ENCODE assay signal across 10 cellular contexts in the genomic region with DNA sequence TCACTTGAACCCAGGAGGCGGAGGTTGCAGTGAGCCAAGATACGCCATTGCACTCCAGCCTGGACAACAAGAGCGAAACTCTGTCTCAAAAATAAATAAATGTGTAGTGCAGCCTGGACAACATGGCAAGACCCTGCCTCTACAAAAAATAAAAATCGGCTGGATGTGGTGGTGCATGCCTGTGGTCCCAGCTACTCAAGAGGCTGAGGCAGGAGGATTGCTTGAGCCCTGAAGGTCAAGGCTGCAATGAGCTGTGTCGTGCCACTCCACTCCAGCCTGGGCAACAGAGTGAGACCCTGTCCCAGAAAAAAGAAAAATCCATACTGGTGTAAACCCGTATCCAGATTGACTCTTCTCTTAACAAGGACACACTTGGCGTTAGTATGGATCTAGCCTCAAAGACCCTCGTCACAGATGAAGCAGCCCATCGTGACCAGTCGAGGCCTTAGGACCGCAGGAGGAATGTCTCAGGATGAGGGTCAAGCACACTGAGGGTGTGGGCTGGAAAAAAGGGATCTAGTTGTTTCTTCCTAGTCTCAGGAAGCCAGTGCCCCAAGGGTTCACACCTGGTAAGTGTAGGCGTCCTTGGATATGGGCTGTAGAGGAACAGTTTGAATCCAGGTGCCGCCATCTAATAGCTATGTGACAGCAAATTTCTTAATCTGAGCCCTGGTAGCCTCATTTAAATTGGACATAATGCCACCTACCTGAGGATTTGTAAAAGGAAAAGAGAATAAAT. TPM values are rescaled to one million over a fixed set of nuclear protein-coding genes. Genes with fewer than 3 reads are reported as not detected.
DNase-seq lines count a peak whose midpoint lies in the region; ATAC-seq and TF ChIP-seq lines count a peak whose summit lies in the region.
"Had no signal": no experiment of that assay in that cellular context is flagged by ENCODE, and none has a peak within 500 bp of the region (broad histone marks: within the 10 kb centered on the region; RNA-seq: fewer than 3 reads in every experiment).

No MANE protein-coding gene starts in this region.

- no peak for TF ChIP-seq EP300 in suprapubic skin (IDR thresholded peaks at IDR 0.05)

- H3K27me3 ChIP-seq in OCI-LY3 (ENCODE audit: low read depth, low read length) (no peaks in the 10 kb centered on the region), suprapubic skin (no peaks in the 10 kb centered on the region)
- H3K27me3 ChIP-seq: adrenal gland had no signal

- CTCF ChIA-PET in activated naive CD4-positive, alpha-beta T cell treated with anti-CD3 and anti-CD28 coated beads, Interleukin-2, amount 10 ng/mL, durations not matched to agents 7 days and 5 days (lab: Charles Lee): interaction anchor here (0.7 to 4.3 kb wide), 20 partner anchors 8 to 210 kb away, joined by 3 to 52 read pairs (median 5); partner anchors contain the start of genes AAMP, ARPC2, CXCR1 and PNKD

- H3K27ac Mint-ChIP-seq in activated naive CD4-positive, alpha-beta T cell treated with anti-CD3 and anti-CD28 coated beads, Interleukin-2, amount 10 ng/mL, durations not matched to agents 7 days and 5 days: peak overlapping the region; percentile 88
- peak overlapping the region; percentile 72 to 94 for H3K27ac Mint-ChIP-seq in effector memory CD8-positive, alpha-beta T cell

- H3K36me3 Mint-ChIP-seq in activated naive CD4-positive, alpha-beta T cell treated with anti-CD3 and anti-CD28 coated beads, Interleukin-2, amount 10 ng/mL, durations not matched to agents 7 days and 5 days: peaks cover 44% of the 10 kb centered on the region
- H3K36me3 Mint-ChIP-seq in effector memory CD8-positive, alpha-beta T cell (ENCODE audit: insufficient read depth): peaks cover 72% of the 10 kb centered on the region

- peak overlapping the region; percentile 91 for H3K27ac ChIP-seq in OCI-LY3 (ENCODE audit: low read length)
- no peak overlapping the region for H3K27ac ChIP-seq in suprapubic skin

- H3K4me3 ChIP-seq in OCI-LY3 (ENCODE audit: low read length) (no peak overlapping the region), suprapubic skin (no peak overlapping the region)
- H3K4me3 ChIP-seq: adrenal gland had no signal

- no peak overlapping the region for H3K4me3 Mint-ChIP-seq in activated naive CD4-positive, alpha-beta T cell treated with anti-CD3 and anti-CD28 coated beads, Interleukin-2, amount 10 ng/mL, durations not matched to agents 7 days and 5 days
- no peak overlapping the region for H3K4me3 Mint-ChIP-seq in effector memory CD8-positive, alpha-beta T cell

- H3K4me1 Mint-ChIP-seq in activated naive CD4-positive, alpha-beta T cell treated with anti-CD3 and anti-CD28 coated beads, Interleukin-2, amount 10 ng/mL, durations not matched to agents 7 days and 5 days: peaks cover 27% of the 10 kb centered on the region
- H3K4me1 Mint-ChIP-seq in effector memory CD8-positive, alpha-beta T cell (ENCODE audit: low read depth in 2 of 2): peaks cover 16 to 18% of the 10 kb centered on the region in 2 donors

- TF ChIP-seq CTCF in OCI-LY3 (IDR thresholded peaks at IDR 0.05; ENCODE audit: low read depth, low read length) (no peak), suprapubic skin (IDR thresholded peaks at IDR 0.05) (no peak)

- peaks cover 21% of the 10 kb centered on the region for H4K20me1 ChIP-seq in OCI-LY3 (ENCODE audit: insufficient read depth, low read length)

- H3K36me3 ChIP-seq in OCI-LY3 (replicated peaks; ENCODE audit: low read depth, low read length) (peaks cover 36% of the 10 kb centered on the region), suprapubic skin (peaks cover 49% of the 10 kb centered on the region)

- peak overlapping the region; percentile 37 for H3K4me2 ChIP-seq in OCI-LY3 (ENCODE audit: low read length)

- no peaks in the 10 kb centered on the region for H3K9me3 Mint-ChIP-seq in activated naive CD4-positive, alpha-beta T cell treated with anti-CD3 and anti-CD28 coated beads, Interleukin-2, amount 10 ng/mL, durations not matched to agents 7 days and 5 days
- no peaks in the 10 kb centered on the region for H3K9me3 Mint-ChIP-seq in effector memory CD8-positive, alpha-beta T cell

- H3K79me2 ChIP-seq in OCI-LY3 (ENCODE audit: low read length): no peaks in the 10 kb centered on the region

- no peak for TF ChIP-seq POLR2A in suprapubic skin (IDR thresholded peaks at IDR 0.05)

- 96% methylated on average over 13 of the region's 13 CpGs for WGBS in suprapubic skin

- H2AFZ ChIP-seq in OCI-LY3 (ENCODE audit: low read depth, low read length): no peak overlapping the region

- DNase-seq in activated naive CD4-positive, alpha-beta T cell treated with anti-CD3 and anti-CD28 coated beads, Interleukin-2, amount 10 ng/mL, durations not matched to agents 7 days and 5 days: peak; percentile 18
- DNase-seq in activated naive CD4-positive, alpha-beta T cell treated with anti-CD3 and anti-CD28 coated beads, Interleukin-2, amount 50 U/mL, for 16 hours: no peak
- no peak for DNase-seq in effector memory CD8-positive, alpha-beta T cell
- DNase-seq in suprapubic skin (ENCODE audit: low spot score in 2 of 2): peak; percentile 29 to 34
- no peak for DNase-seq in OCI-M1 (lab: John Stamatoyannopoulos, UW)
- DNase-seq: NCI-H1436 had no signal

- H3K4me1 ChIP-seq in OCI-LY3 (ENCODE audit: low read length) (peaks cover 53% of the 10 kb centered on the region), suprapubic skin (peaks cover 34% of the 10 kb centered on the region)

- H3K9ac ChIP-seq in OCI-LY3 (ENCODE audit: low read length): no peak overlapping the region

- peak; percentile 6 for ATAC-seq in effector memory CD8-positive, alpha-beta T cell (replicated peaks)
- ATAC-seq in HG03039 (IDR thresholded peaks at IDR 0.05; ENCODE audit: unreplicated experiment) (no peak), esophagus mucosa (no peak)

- no peaks in the 10 kb centered on the region for H3K27me3 Mint-ChIP-seq in activated naive CD4-positive, alpha-beta T cell treated with anti-CD3 and anti-CD28 coated beads, Interleukin-2, amount 10 ng/mL, durations not matched to agents 7 days and 5 days
- no peaks in the 10 kb centered on the region for H3K27me3 Mint-ChIP-seq in effector memory CD8-positive, alpha-beta T cell

- H3K9me3 ChIP-seq in OCI-LY3 (ENCODE audit: insufficient read depth, low read length) (no peaks in the 10 kb centered on the region), suprapubic skin (no peaks in the 10 kb centered on the region)
- H3K9me3 ChIP-seq: adrenal gland had no signal

RNA-seq across cellular contexts. Expression of gene GPBAR1, which starts 4.0 kb away (rescaled TPM):
- total RNA-seq in suprapubic skin: 1 to 10 TPM in 2 of 4 donors, under 1 TPM in 1, not detected in 1; 0.98 to 2.0 (median 1.6) TPM
- not detected for total RNA-seq in esophagus mucosa

RNA-seq across cellular contexts. Expression of gene AAMP, which starts 13.2 kb away (rescaled TPM):
- total RNA-seq in suprapubic skin (100 to 1,000 TPM; 103 to 154 (median 144) TPM), esophagus mucosa (67.0 TPM)

RNA-seq across cellular contexts. Expression of gene PNKD, which starts 13.5 kb away (rescaled TPM):
- total RNA-seq in suprapubic skin (10 to 100 TPM; 33.4 to 66.4 (median 49.4) TPM), esophagus mucosa (30.9 TPM)

RNA-seq across cellular contexts. Expression of gene TMBIM1, which starts 35.5 kb away (rescaled TPM):
- 100 to 1,000 TPM; 234 to 370 (median 319) TPM for total RNA-seq in suprapubic skin
- 247 TPM for total RNA-seq in esophagus mucosa

RNA-seq across cellular contexts. Expression of gene ARPC2, which starts 39.8 kb away (rescaled TPM):
- total RNA-seq in suprapubic skin (100 to 1,000 TPM; 267 to 384 (median 275) TPM), esophagus mucosa (383 TPM)

Comparison
In these comparisons a context has a peak if more than half of its experiments do, and no peak if none do; other contexts are left out.
1. DNase-seq: peak in activated naive CD4-positive, alpha-beta T cell treated with anti-CD3 and anti-CD28 coated beads, Interleukin-2, amount 10 ng/mL, durations not matched to agents 7 days and 5 days (single experiment) and suprapubic skin (2 of 2); none in activated naive CD4-positive, alpha-beta T cell treated with anti-CD3 and anti-CD28 coated beads, Interleukin-2, amount 50 U/mL, for 16 hours (single experiment), effector memory CD8-positive, alpha-beta T cell (0 of 3) and OCI-M1 (single experiment).